24 cellular contexts compared by ENCODE assay signal in the genomic region with DNA sequence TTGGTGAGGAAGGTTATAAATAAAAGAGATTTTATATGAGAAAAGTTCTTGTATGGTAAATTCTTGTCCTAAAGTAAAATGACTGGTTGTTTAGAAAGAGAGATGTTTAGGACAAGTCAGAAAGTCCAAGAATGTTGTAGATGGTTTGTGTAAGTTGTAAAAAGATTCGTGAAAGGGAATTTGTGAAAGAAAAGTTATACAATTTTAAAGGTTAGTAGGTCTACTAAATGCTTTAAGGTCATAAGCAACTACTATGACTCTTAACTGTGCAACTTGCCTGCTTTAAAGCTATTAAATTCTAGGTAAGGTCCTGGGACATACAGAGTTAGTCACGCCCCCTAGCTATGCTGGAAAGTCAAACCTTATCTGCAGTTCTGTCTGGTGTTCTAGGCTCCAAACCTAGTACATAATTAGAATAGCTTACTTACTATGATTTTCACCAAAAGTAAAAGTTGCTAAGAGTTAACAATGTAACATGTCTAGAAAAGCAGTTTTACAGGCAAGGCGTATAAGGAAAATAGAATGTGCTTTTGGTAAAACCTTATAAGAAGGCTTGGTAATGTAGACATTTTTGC. TPM values are rescaled to one million over a fixed set of nuclear protein-coding genes. Genes with fewer than 3 reads are reported as not detected.
"Had no signal": no experiment of that assay in that cellular context is flagged by ENCODE, and none has a peak within 500 bp of the region (broad histone marks: within the 10 kb centered on the region; RNA-seq: fewer than 3 reads in every experiment).

No MANE protein-coding gene starts in this region.

- H3K9ac ChIP-seq: SK-N-SH had no signal

- ATAC-seq: activated CD4-positive, alpha-beta T cell treated with anti-CD3 and anti-CD28 coated beads for 36 hours; activated T-helper 17 cell treated with anti-CD3 and anti-CD28 coated beads, Interleukin-2, amount 50 U/mL, for 72 hours; Panc1 had no signal

- H3K4me3 ChIP-seq: SJCRH30 had no signal

- H3K27me3 ChIP-seq: SJCRH30 had no signal

- H3K4me1 ChIP-seq: SJCRH30 had no signal

- H3K36me3 ChIP-seq: SJCRH30 had no signal

- DNase-seq: activated CD4-positive, alpha-beta memory T cell treated with anti-CD3 and anti-CD28 coated beads, Interleukin-2, amount 10 ng/mL, durations not matched to agents 7 days and 5 days; activated CD4-positive, alpha-beta T cell treated with anti-CD3 and anti-CD28 coated beads for 36 hours; activated CD4-positive, alpha-beta T cell treated with anti-CD3 and anti-CD28 coated beads, Interleukin-2, amount 50 U/mL, for 1 hour; activated gamma-delta T cell; activated naive CD4-positive, alpha-beta T cell treated with anti-CD3 and anti-CD28 coated beads for 36 hours; activated T-cell treated with anti-CD3 and anti-CD28 coated beads for 4 hours; activated T-cell treated with anti-CD3 and anti-CD28 coated beads, Interleukin-2, amount 50 U/mL, for 48 hours; cerebellar nuclear complex; Karpas-422; NCI-H1105 treated with DMSO at 0.1 percent for 48 hours; NCI-H1436 treated with DMSO at 0.1 percent for 48 hours; NCI-H187 treated with DMSO at 0.1 percent for 48 hours; NCI-H2081 treated with DMSO at 0.1 percent for 48 hours; NCI-H446; NCI-H524; Right ventricle myocardium superior; SJCRH30; SK-N-SH; T-helper 1 cell had no signal

- H3K27ac ChIP-seq: RWPE1, SJCRH30, VCaP had no signal

- H3K4me2 ChIP-seq: SK-N-SH had no signal

RNA-seq across cellular contexts. Expression of a gene that starts 11.2 kb away (rescaled TPM):
- total RNA-seq: Right ventricle myocardium superior had no signal

RNA-seq across cellular contexts. Expression of a gene that starts 46.3 kb away (rescaled TPM):
- total RNA-seq: activated CD4-positive, alpha-beta memory T cell treated with anti-CD3 and anti-CD28 coated beads, Interleukin-2, amount 10 ng/mL, durations not matched to agents 7 days and 5 days; activated CD4-positive, alpha-beta T cell treated with anti-CD3 and anti-CD28 coated beads for 36 hours; activated T-helper 17 cell treated with anti-CD3 and anti-CD28 coated beads, Interleukin-2, amount 50 U/mL, for 72 hours; T-helper 2 cell treated with Interferon-gamma antibody and Interleukin-4, amounts not matched to agents 100 ng/mL and 5 ng/mL, for 36 hours had no signal

RNA-seq across cellular contexts. Expression of a gene that starts 57.3 kb away (rescaled TPM):
- total RNA-seq: SJCRH30 had no signal
